9 cellular contexts compared by ENCODE assay signal in genomic region chr7:107492875-107493274, GRCh38. TPM values are rescaled to one million over a fixed set of nuclear protein-coding genes. Genes with fewer than 3 reads are reported as not detected.
"Had no signal": no experiment of that assay in that cellular context is flagged by ENCODE, and none has a peak within 500 bp of the region (broad histone marks: within the 10 kb centered on the region; RNA-seq: fewer than 3 reads in every experiment).

No MANE protein-coding gene starts in this region.

- DNase-seq: IMR-90, KBM-7, KG1 had no signal

- ATAC-seq: HepG2, K562 had no signal

- H3K4me3 ChIP-seq: K562 had no signal

- H3K27ac ChIP-seq: HL-60 had no signal

RNA-seq across cellular contexts. Expression of gene GPR22, which starts 23.0 kb away (rescaled TPM):
- total RNA-seq: HepG2, HT-29, HT1080, IMR-90, K562 had no signal
- polyA plus RNA-seq: HepG2, IgD-negative memory B cell, IMR-90 had no signal
